13 cellular contexts compared by ENCODE assay signal in the genomic region with DNA sequence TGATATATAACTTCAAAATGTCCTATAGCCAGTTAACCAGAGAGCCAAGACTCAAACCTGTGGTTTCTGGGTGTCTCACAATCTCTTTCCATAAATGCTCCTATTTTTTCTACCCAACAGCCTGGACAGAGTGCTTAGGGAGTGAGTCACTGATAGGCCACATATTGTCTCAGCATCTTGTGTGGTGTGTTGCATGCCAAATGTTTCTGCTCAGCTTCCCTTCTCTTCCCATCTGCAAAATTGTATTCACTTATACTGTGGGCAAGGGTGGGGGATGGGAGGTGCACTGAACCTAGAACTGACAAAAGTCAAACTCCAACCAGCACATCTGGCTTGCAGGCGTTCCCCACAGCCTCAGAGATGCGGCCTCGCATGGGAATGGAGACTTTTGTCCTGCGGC.
DNase-seq lines count a peak whose midpoint lies in the region; ATAC-seq, FAIRE-seq and TF ChIP-seq lines count a peak whose summit lies in the region.
"Had no signal": no experiment of that assay in that cellular context is flagged by ENCODE, and none has a peak within 500 bp of the region (broad histone marks: within the 10 kb centered on the region; RNA-seq: fewer than 3 reads in every experiment).

No MANE protein-coding gene starts in this region.

- no peaks in the 10 kb centered on the region for H3K4me1 ChIP-seq in small intestine (ENCODE audit: control insufficient read depth in 2 of 2, insufficient read depth in 1 of 2, low read depth in 1 of 2, low read length in 1 of 2)
- H3K4me1 ChIP-seq: lower lobe of right lung had no signal

- peaks cover 0 to 2% of the 10 kb centered on the region in 2 donors for H3K27me3 ChIP-seq in small intestine (ENCODE audit: control insufficient read depth in 2 of 2, insufficient read depth in 2 of 2, low read length in 2 of 2)

- H3K4me3 ChIP-seq in fibroblast of mammary gland (ENCODE audit: control insufficient read depth, low read depth, low read length) (no peak overlapping the region), retinal pigment epithelial cell (ENCODE audit: low read length) (no peak overlapping the region), small intestine (ENCODE audit: low read depth in 1 of 2, low read length in 2 of 2) (no peak overlapping the region)
- H3K4me3 ChIP-seq: lower lobe of right lung had no signal

- no peak for FAIRE-seq in small intestine (lab: Jason Lieb, UNC)

- TF ChIP-seq CTCF in fibroblast of mammary gland (conservative IDR thresholded peaks at IDR 0.05; ENCODE audit: control insufficient read depth, insufficient read depth, low read depth, low read length) (no peak), retinal pigment epithelial cell (conservative IDR thresholded peaks at IDR 0.05; ENCODE audit: low read depth, low read length) (no peak)

- DNase-seq in GM04504 (ENCODE audit: low read depth) (peak; percentile 97), SW 1271 (lab: John Stamatoyannopoulos, UW) (peak; percentile 66 to 83), fibroblast of mammary gland (ENCODE audit: low read depth) (peak; percentile 62), retinal pigment epithelial cell (ENCODE audit: low read depth) (peak; percentile 6), small intestine (no peak)
- no peak for DNase-seq in effector CD4-positive, alpha-beta T cell
- DNase-seq: DMS 273 treated with DMSO at 0.1 percent for 48 hours, erythroblast, lower lobe of right lung, NCI-H2029 treated with DMSO at 0.1 percent for 48 hours, T1000 had no signal

- H3K36me3 ChIP-seq in small intestine (ENCODE audit: control insufficient read depth in 2 of 2, insufficient read depth in 2 of 2, low read length in 2 of 2) = no peaks in the 10 kb centered on the region
- H3K36me3 ChIP-seq: lower lobe of right lung had no signal

- no peaks in the 10 kb centered on the region for H3K9me3 ChIP-seq in small intestine (ENCODE audit: control insufficient read depth, low read depth)
- H3K9me3 ChIP-seq: lower lobe of right lung had no signal

- no peak overlapping the region for H3K27ac ChIP-seq in small intestine (ENCODE audit: low read depth in 1 of 2, low read length in 1 of 2)
- H3K27ac ChIP-seq: lower lobe of right lung had no signal

- ATAC-seq in HG03039 (IDR thresholded peaks at IDR 0.05; ENCODE audit: unreplicated experiment) (no peak), GM21515 (IDR thresholded peaks at IDR 0.05; ENCODE audit: unreplicated experiment) (no peak)
- ATAC-seq: lower lobe of right lung had no signal

- WGBS in small intestine, 3 donors = 76 to 80% (median 79%) methylated on average over 4 of the region's 4 CpGs

Comparison
In these comparisons a context has a peak if more than half of its experiments do, and no peak if none do; other contexts are left out.
1. DNase-seq: peak in GM04504 (single experiment), SW 1271 (2 of 2), fibroblast of mammary gland (single experiment) and retinal pigment epithelial cell (single experiment); none in effector CD4-positive, alpha-beta T cell (single experiment) and small intestine (single experiment).